9 cellular contexts compared by ENCODE assay signal in genomic region chr21:43703068-43703880, GRCh38. TPM values are rescaled to one million over a fixed set of nuclear protein-coding genes. Genes with fewer than 3 reads are reported as not detected.
A peak's percentile ranks its signal among the peaks of the same experiment; 100 is the strongest.
DNase-seq lines count a peak whose midpoint lies in the region; ATAC-seq and TF ChIP-seq lines count a peak whose summit lies in the region.
"Had no signal": no experiment of that assay in that cellular context is flagged by ENCODE, and none has a peak within 500 bp of the region (broad histone marks: within the 10 kb centered on the region; RNA-seq: fewer than 3 reads in every experiment).

No MANE protein-coding gene starts in this region.

- ATAC-seq in heart left ventricle (peak; percentile 65 to 80 (median 76)), HG03175 (IDR thresholded peaks at IDR 0.05; ENCODE audit: unreplicated experiment) (no peak), HG03521 (IDR thresholded peaks at IDR 0.05; ENCODE audit: unreplicated experiment) (no peak)
- ATAC-seq: activated T-helper 17 cell treated with anti-CD3 and anti-CD28 coated beads, Interleukin-2, amount 50 U/mL, for 72 hours had no signal

- H3K36me3 Mint-ChIP-seq in H9 (ENCODE audit: insufficient read depth in 1 of 3, low read depth in 3 of 3): no peaks in the 10 kb centered on the region; a peak in 1 of 7 replicates

- no peaks in the 10 kb centered on the region for H3K9me3 ChIP-seq in H9 (ENCODE audit: control insufficient read depth, low read depth, low read length)
- H3K9me3 ChIP-seq in heart left ventricle: no peaks in the 10 kb centered on the region

- H2BK12ac ChIP-seq in H9 (ENCODE audit: insufficient read length, low read depth, low read length): no peak overlapping the region

- H3K4me3 ChIP-seq in heart left ventricle: peak overlapping the region in 7 of 12 donors; percentile 1 to 37 (median 20)
- no peak overlapping the region for H3K4me3 ChIP-seq in skeletal muscle cell (ENCODE audit: low read depth, low read length)

- H3K27me3 Mint-ChIP-seq in H9 (ENCODE audit: low read depth): no peaks in the 10 kb centered on the region
- H3K27me3 Mint-ChIP-seq: activated T-helper 17 cell treated with anti-CD3 and anti-CD28 coated beads, Interleukin-2, amount 50 U/mL, for 72 hours had no signal

- no peak overlapping the region for H3T11ph ChIP-seq in H9 (ENCODE audit: low read length)

- no peak overlapping the region for H4K8ac ChIP-seq in H9 (replicated peaks; ENCODE audit: insufficient read length, low read depth, low read length)

- H3K23ac ChIP-seq in H9 (ENCODE audit: insufficient read length, low read depth, low read length): no peak overlapping the region

- no peak overlapping the region for H3K27ac ChIP-seq in H9 (ENCODE audit: insufficient read length, low read depth, low read length)
- peak overlapping the region; percentile 5 to 84 (median 67) for H3K27ac ChIP-seq in heart left ventricle

- no peak overlapping the region for H2BK120ac ChIP-seq in H9 (ENCODE audit: low read depth, low read length, poor library complexity, severe bottlenecking)

- peak overlapping the region in 2 of 3 experiments; percentile 27 to 63; a peak in 2 of 7 replicates for H3K27ac Mint-ChIP-seq in H9
- H3K27ac Mint-ChIP-seq: activated T-helper 17 cell treated with anti-CD3 and anti-CD28 coated beads, Interleukin-2, amount 50 U/mL, for 72 hours had no signal

- H2AFZ ChIP-seq in H9 (ENCODE audit: low read length): no peak overlapping the region

- no peak overlapping the region for H3K4me3 Mint-ChIP-seq in H9
- H3K4me3 Mint-ChIP-seq: activated T-helper 17 cell treated with anti-CD3 and anti-CD28 coated beads, Interleukin-2, amount 50 U/mL, for 72 hours had no signal

- H3K9me3 Mint-ChIP-seq in H9: no peaks in the 10 kb centered on the region
- H3K9me3 Mint-ChIP-seq: activated T-helper 17 cell treated with anti-CD3 and anti-CD28 coated beads, Interleukin-2, amount 50 U/mL, for 72 hours had no signal

- TF ChIP-seq POLR2A in heart left ventricle (IDR thresholded peaks at IDR 0.05): no peak

- H3K4me1 Mint-ChIP-seq in H9: peaks cover 11 to 12% of the 10 kb centered on the region in 2 experiments
- H3K4me1 Mint-ChIP-seq: activated T-helper 17 cell treated with anti-CD3 and anti-CD28 coated beads, Interleukin-2, amount 50 U/mL, for 72 hours had no signal

- H2BK15ac ChIP-seq in H9 (ENCODE audit: low read depth, low read length): no peak overlapping the region

- TF ChIP-seq CTCF in H9 (conservative IDR thresholded peaks at IDR 0.05) (no peak), heart left ventricle (IDR thresholded peaks at IDR 0.05) (no peak)

- no peak overlapping the region for H2BK5ac ChIP-seq in H9 (ENCODE audit: insufficient read length, low read length)

- H3K56ac ChIP-seq in H9 (ENCODE audit: insufficient read length, low read depth, low read length): no peak overlapping the region

- H3K23me2 ChIP-seq in H9 (ENCODE audit: insufficient read length, low read depth, low read length, poor library complexity, severe bottlenecking): no peaks in the 10 kb centered on the region

- no peaks in the 10 kb centered on the region for H3K4me1 ChIP-seq in H9 (ENCODE audit: insufficient read depth, low read length)
- H3K4me1 ChIP-seq in heart left ventricle: peaks cover 0 to 21% (median 10%) of the 10 kb centered on the region in 12 donors

- no peak overlapping the region for H3K9ac ChIP-seq in H9 (ENCODE audit: extremely low read depth, insufficient read length, low read length)

- no peak overlapping the region for H3K4ac ChIP-seq in H9 (ENCODE audit: low read depth, low read length)

- DNase-seq in H9 (peak; percentile 53), heart left ventricle (peak in 4 of 5 donors; percentile 43 to 82 (median 65)), skeletal muscle cell (ENCODE audit: low read depth) (peak; percentile 77), NCI-H524 (lab: John Stamatoyannopoulos, UW) (no peak), NCI-H510A treated with DMSO at 0.1 percent for 48 hours (lab: John Stamatoyannopoulos, UW) (no peak)
- DNase-seq in activated CD4-positive, alpha-beta T cell treated with anti-CD3 and anti-CD28 coated beads, Interleukin-2, amount 50 U/mL, for 1 hour: peak; percentile 25

- H3K14ac ChIP-seq in H9 (ENCODE audit: insufficient read depth, low read length): no peak overlapping the region

- no peaks in the 10 kb centered on the region for H3K36me3 ChIP-seq in heart left ventricle

- no peak overlapping the region for H4K5ac ChIP-seq in H9 (ENCODE audit: insufficient read length, low read depth, low read length)

- no CpG with 5 or more reads among the region's 27 CpGs for WGBS in H9 (ENCODE audit: extremely low coverage, insufficient read length, low lambda C conversion rate)
- WGBS in heart left ventricle, 4 donors: 31 to 46% (median 36%) methylated on average over 27 of the region's 27 CpGs

- H2AK5ac ChIP-seq in H9 (ENCODE audit: insufficient read length, low read length): no peak overlapping the region

- no peaks in the 10 kb centered on the region for H3K79me2 ChIP-seq in H9 (ENCODE audit: insufficient read depth, low read length)

- no peak overlapping the region for H2BK20ac ChIP-seq in H9 (ENCODE audit: low read depth, low read length, poor library complexity, severe bottlenecking)

- no peak overlapping the region for H3K18ac ChIP-seq in H9 (ENCODE audit: insufficient read length, low read depth, low read length)

- intact Hi-C loops in heart left ventricle (cut with DNase I): loop anchor here in 2 of 10 donors (5.0 to 10.0 kb wide), 2 partner anchors 46 to 52 kb away; partner anchors contain the start of genes HSF2BP (in 1 of the 2) and RRP1B (in 1 of the 2)

- no peaks in the 10 kb centered on the region for H4K20me1 ChIP-seq in H9 (ENCODE audit: control insufficient read depth, insufficient read depth, insufficient read length)

- no peak overlapping the region for H3K4me2 ChIP-seq in H9 (ENCODE audit: insufficient read depth, insufficient read length, low read length)

- H4K91ac ChIP-seq in H9 (ENCODE audit: insufficient read length, low read depth, low read length): no peak overlapping the region

- H3K79me1 ChIP-seq in H9 (ENCODE audit: insufficient read depth, low read depth, low read length, poor library complexity, severe bottlenecking): no peaks in the 10 kb centered on the region

- H3K27me3 ChIP-seq in H9 (ENCODE audit: insufficient read depth, low read length) (no peaks in the 10 kb centered on the region), heart left ventricle (no peaks in the 10 kb centered on the region)

RNA-seq across cellular contexts. Expression of gene PDXK, which starts 15.7 kb away (rescaled TPM):
- total RNA-seq in H9 (2021): 109 and 117 TPM in 2 replicates
- 100 to 1,000 TPM in 1 of 9 donors, 10 to 100 TPM in 8; 46.5 to 105 (median 79.7) TPM for total RNA-seq in heart left ventricle
- polyA plus RNA-seq in heart left ventricle: 10 to 100 TPM; 48.0 to 94.5 TPM

RNA-seq across cellular contexts. Expression of gene RRP1B, which starts 43.9 kb away (rescaled TPM):
- total RNA-seq in H9 (2021): 94.6 and 96.6 TPM in 2 replicates
- total RNA-seq in heart left ventricle: 10 to 100 TPM in 4 of 9 donors, 1 to 10 TPM in 5; 6.6 to 16.1 (median 9.5) TPM
- polyA plus RNA-seq in heart left ventricle: 1 to 10 TPM; 3.6 to 9.8 TPM

RNA-seq across cellular contexts. Expression of gene HSF2BP, which starts 44.0 kb away (rescaled TPM):
- total RNA-seq in H9 (2021) (1.5 and 1.7 TPM in 2 replicates), heart left ventricle (under 1 TPM in 1 of 9 donors, not detected in 8; 0.32 TPM)
- polyA plus RNA-seq in heart left ventricle: under 1 TPM; 0.08 to 0.19 TPM

Comparison
In these comparisons a context has a peak if more than half of its experiments do, and no peak if none do; other contexts are left out.
1. DNase-seq: peak in H9 (single experiment), activated CD4-positive, alpha-beta T cell treated with anti-CD3 and anti-CD28 coated beads, Interleukin-2, amount 50 U/mL, for 1 hour (single experiment), heart left ventricle (4 of 5) and skeletal muscle cell (single experiment); none in NCI-H524 (0 of 2) and NCI-H510A treated with DMSO at 0.1 percent for 48 hours (single experiment).
2. ATAC-seq: peak in heart left ventricle (4 of 4); none in HG03175 (single experiment) and HG03521 (single experiment).